8 cellular contexts compared by ENCODE assay signal in the genomic region with DNA sequence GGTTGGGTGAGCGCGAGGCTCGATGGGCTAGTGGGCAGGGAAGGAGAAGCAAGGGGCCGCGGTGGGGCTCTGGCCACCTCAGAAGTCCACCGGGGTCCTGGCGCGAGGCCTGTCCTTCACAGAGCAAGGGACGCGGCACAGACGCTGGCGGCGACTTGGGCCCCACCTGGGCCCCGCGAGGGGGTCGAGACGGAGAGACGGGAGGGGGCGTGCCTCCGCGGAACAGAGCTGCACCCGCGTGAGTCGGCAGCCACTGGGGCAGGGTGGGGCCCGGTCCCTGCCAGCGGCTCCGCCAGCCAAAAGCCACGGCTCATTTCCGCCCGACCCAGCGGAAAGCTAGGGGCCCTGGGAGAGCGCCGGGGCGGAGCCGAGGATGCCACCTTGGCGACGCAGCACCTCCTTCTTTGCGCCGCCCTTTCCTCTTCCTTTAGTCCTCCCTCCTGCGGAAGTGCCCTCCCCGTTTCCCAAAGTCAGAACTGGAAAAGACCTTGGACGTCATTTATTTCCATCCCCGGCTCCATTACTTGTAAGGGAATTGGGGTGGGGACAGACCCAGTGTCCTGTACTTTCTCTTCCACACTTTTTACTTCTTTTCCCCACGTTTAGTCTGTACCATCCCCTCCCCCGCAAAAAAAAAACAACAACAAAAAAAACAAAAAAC. TPM values are rescaled to one million over a fixed set of nuclear protein-coding genes. Genes with fewer than 3 reads are reported as not detected.
A peak's percentile ranks its signal among the peaks of the same experiment; 100 is the strongest.
DNase-seq lines count a peak whose midpoint lies in the region; ATAC-seq, FAIRE-seq and TF ChIP-seq lines count a peak whose summit lies in the region.

TSS of gene CUL7 (minus strand) at position 307 of the 661 bp plus-strand sequence. CDS start 1,063 bp downstream, outside the sequence.

- H3K18ac ChIP-seq in H1 (ENCODE audit: extremely low read depth, low read length) (peak within 1 kb of the TSS; percentile 96), mesenchymal stem cell (ENCODE audit: low read depth in 1 of 2, low read length in 2 of 2) (peak within 1 kb of the TSS; percentile 65 to 95)

- H3K27me3 ChIP-seq in H1 (replicated peaks in 1 of 4; ENCODE audit: control insufficient read depth in 3 of 4, extremely low read depth in 1 of 4, insufficient read depth in 3 of 4, low read length in 3 of 4) (no peaks in the 10 kb centered on the region), mesenchymal stem cell (ENCODE audit: control insufficient read depth in 1 of 2, insufficient read depth in 1 of 2, low read length in 2 of 2) (no peaks in the 10 kb centered on the region)

- H2AFZ ChIP-seq in H1 (ENCODE audit: low read length) (peak within 1 kb of the TSS; percentile 36; the same call in 1 of the 2 replicates), mesenchymal stem cell (ENCODE audit: low read depth, low read length) (peak within 1 kb of the TSS; percentile 6)

- ATAC-seq in GM21360 (IDR thresholded peaks at IDR 0.05; ENCODE audit: unreplicated experiment): peak; percentile 73

- H3K27ac ChIP-seq in H1 (ENCODE audit: low read depth, low read length): peak within 1 kb of the TSS; percentile 87
- H3K27ac ChIP-seq in mesenchymal stem cell (ENCODE audit: low read length, poor library complexity, severe bottlenecking): peak within 1 kb of the TSS; percentile 90

- TF ChIP-seq POLR2A in H1 (IDR thresholded peaks at IDR 0.05; ENCODE audit: control extremely low read depth in 1 of 2, low read depth in 2 of 2, low read length in 2 of 2): peak in 1 of 2 experiments; percentile 92; a peak in 2 of 3 replicates

- H2BK120ac ChIP-seq in H1 (replicated peaks; ENCODE audit: low read depth, low read length) (no peak within 1 kb of the TSS), mesenchymal stem cell (ENCODE audit: low read depth, low read length) (peak within 1 kb of the TSS; percentile 93)

- FAIRE-seq in H1 (lab: Jason Lieb, UNC): no peak

- peak within 1 kb of the TSS; percentile 85 for H3K4ac ChIP-seq in H1 (replicated peaks; ENCODE audit: insufficient read length, low read depth, low read length)
- peak within 1 kb of the TSS; percentile 90 to 99 for H3K4ac ChIP-seq in mesenchymal stem cell (ENCODE audit: low read depth in 1 of 2, low read length in 2 of 2)

- H3K23ac ChIP-seq in H1 (ENCODE audit: insufficient read length): no peak within 1 kb of the TSS
- peak within 1 kb of the TSS in 1 of 2 experiments; percentile 78 for H3K23ac ChIP-seq in mesenchymal stem cell (ENCODE audit: low read length in 2 of 2)

- no peak within 1 kb of the TSS for H3K14ac ChIP-seq in H1 (ENCODE audit: insufficient read length)
- H3K14ac ChIP-seq in mesenchymal stem cell (ENCODE audit: low read length in 2 of 2): peak within 1 kb of the TSS; percentile 7 to 98

- H4K5ac ChIP-seq in H1 (ENCODE audit: insufficient read length, low read depth, low read length): peak within 1 kb of the TSS; percentile 87

- CTCF ChIA-PET in H1 (lab: Charles Lee; ENCODE audit: partially characterized antibody): interaction anchor here (0.6 to 3.0 kb wide), 7 partner anchors 12 to 496 kb away, joined by 3 to 18 read pairs (median 3); no protein-coding TSS in a partner anchor

- peaks cover 14% of the 10 kb centered on the region for H3K79me1 ChIP-seq in H1 (ENCODE audit: low read depth, low read length)
- H3K79me1 ChIP-seq in mesenchymal stem cell (replicated peaks; ENCODE audit: low read length, poor library complexity, severe bottlenecking): peaks cover 23% of the 10 kb centered on the region

- H3K79me2 ChIP-seq in H1 (ENCODE audit: control insufficient read depth in 1 of 2, insufficient read depth in 2 of 2, low read length in 2 of 2): peaks cover 4 to 12% of the 10 kb centered on the region in 2 experiments; a peak in 3 of 4 replicates

- H3K4me2 ChIP-seq in H1 (ENCODE audit: insufficient read depth in 1 of 2, low read depth in 2 of 2, low read length in 2 of 2) (peak within 1 kb of the TSS; percentile 83 to 97), mesenchymal stem cell (ENCODE audit: low read length, poor library complexity, severe bottlenecking) (peak within 1 kb of the TSS; percentile 70)

- H3K9me3 ChIP-seq in H1 (ENCODE audit: insufficient read depth in 2 of 2, low read depth in 1 of 2, low read length in 1 of 2) (no peaks in the 10 kb centered on the region), mesenchymal stem cell (ENCODE audit: control insufficient read depth, low read length) (no peaks in the 10 kb centered on the region)

- H2BK20ac ChIP-seq in H1 (ENCODE audit: low read length): no peak within 1 kb of the TSS

- H4K8ac ChIP-seq in H1 (ENCODE audit: extremely low read depth, insufficient read depth, low read length) (peak within 1 kb of the TSS; percentile 90), mesenchymal stem cell (ENCODE audit: low read length) (peak within 1 kb of the TSS; percentile 97)

- H4K20me1 ChIP-seq in H1 (replicated peaks in 1 of 2; ENCODE audit: control insufficient read depth in 1 of 2, insufficient read depth in 2 of 2, low read length in 2 of 2): no peaks in the 10 kb centered on the region

- no peak within 1 kb of the TSS for H2AK5ac ChIP-seq in H1 (ENCODE audit: low read depth, low read length)
- peak within 1 kb of the TSS; percentile 82 for H2AK5ac ChIP-seq in mesenchymal stem cell (ENCODE audit: low read length, severe bottlenecking)

- H3K56ac ChIP-seq in H1 (replicated peaks; ENCODE audit: insufficient read length, low read depth, low read length): peak within 1 kb of the TSS; percentile 43

- H4K91ac ChIP-seq in H1 (replicated peaks; ENCODE audit: insufficient read length, low read length) (peak within 1 kb of the TSS; percentile 58), mesenchymal stem cell (ENCODE audit: low read length) (peak within 1 kb of the TSS; percentile 97)

- peaks cover 4 to 15% (median 7%) of the 10 kb centered on the region in 4 experiments; a peak in 6 of 7 replicates for H3K4me1 ChIP-seq in H1 (replicated peaks in 1 of 4; ENCODE audit: control insufficient read depth in 3 of 4, insufficient read depth in 4 of 4, low read length in 3 of 4)
- H3K4me1 ChIP-seq in mesenchymal stem cell (ENCODE audit: control insufficient read depth, insufficient read depth, low read depth, low read length): peaks cover 29% of the 10 kb centered on the region

- peak; percentile 99 for DNase-seq in COLO829 (ENCODE audit: low spot score)
- DNase-seq in HUDEP-2 (lab: John Stamatoyannopoulos, UW; ENCODE audit: unreplicated experiment in 76 of 76): peak in 75 of 76 experiments; percentile 42 to 97 (median 95)
- DNase-seq in NOMO-1 treated with dmso at 0.1 percent for 144 hours (lab: John Stamatoyannopoulos, UW; ENCODE audit: unreplicated experiment): peak; percentile 91
- DNase-seq in activated CD8-positive, alpha-beta memory T cell treated with anti-CD3 and anti-CD28 coated beads for 4 hours (ENCODE audit: low read depth in 2 of 2): peak; percentile 70 to 77
- peak; percentile 73 to 88 for DNase-seq in H1 (ENCODE audit: low read depth in 1 of 2, low spot score in 2 of 2)
- peak; percentile 95 for DNase-seq in mesenchymal stem cell
- peak; percentile 78 for DNase-seq in stimulated activated CD8-positive, alpha-beta memory T cell treated with anti-CD3 and anti-CD28 coated beads, Interleukin-12 subunit alpha, Interleukin-12 subunit beta, amount 100 ng/mL, for 24 hours (ENCODE audit: extremely low read depth)

- H3K9ac ChIP-seq in H1 (replicated peaks in 1 of 4; ENCODE audit: extremely low read depth in 1 of 4, low read depth in 3 of 4, low read length in 3 of 4) (peak within 1 kb of the TSS; percentile 80 to 88 (median 82)), mesenchymal stem cell (ENCODE audit: low read length) (peak within 1 kb of the TSS; percentile 99)

- H2BK15ac ChIP-seq in H1 (ENCODE audit: low read length) (no peak within 1 kb of the TSS), mesenchymal stem cell (ENCODE audit: low read depth, poor library complexity, severe bottlenecking) (peak within 1 kb of the TSS; percentile 78)

- 0 out of 4 replicates have a peak, but pooled peaks of 1 of the 2 experiments have one; percentile 0 for TF ChIP-seq RAD21 in H1 (IDR thresholded peaks at IDR 0.05 in 1 of 2, conservative IDR thresholded peaks at IDR 0.05 in 1 of 2; ENCODE audit: low read depth in 2 of 2, low read length in 2 of 2)

- H3K4me3 ChIP-seq in H1 (ENCODE audit: extremely low read depth in 1 of 4, insufficient read depth in 2 of 4, low read depth in 3 of 4, low read length in 4 of 4) (peak within 1 kb of the TSS; percentile 72 to 91 (median 78)), mesenchymal stem cell (ENCODE audit: insufficient read depth in 1 of 2, low read depth in 1 of 2, low read length in 2 of 2) (peak within 1 kb of the TSS; percentile 73 to 93)

- POLR2A ChIA-PET in H1 (lab: Charles Lee; ENCODE audit: partially characterized antibody): interaction anchor here (0.6 to 29.7 kb wide), 24 partner anchors 8 to 1192 kb away, joined by 3 to 584 read pairs (median 5); partner anchors contain the start of genes CNPY3, CRIP3, KLHDC3 and MEA1

- H2BK12ac ChIP-seq in H1 (ENCODE audit: low read depth, low read length) (peak within 1 kb of the TSS; percentile 46; the same call in 1 of the 2 replicates), mesenchymal stem cell (ENCODE audit: low read length in 2 of 2) (peak within 1 kb of the TSS; percentile 6 to 54)

- no peak for TF ChIP-seq EP300 in H1 (IDR thresholded peaks at IDR 0.05; ENCODE audit: borderline replicate concordance in 1 of 2, low read depth in 2 of 2, low read length in 2 of 2)

- WGBS in H1 (ENCODE audit: extremely low coverage in 1 of 2, insufficient coverage in 1 of 2, insufficient read length in 1 of 2, insufficient replicate concordance in 2 of 2, low coverage in 1 of 2, low lambda C conversion rate in 2 of 2, missing lambda C conversion rate in 1 of 2), 2 experiments: 3 to 100% methylated on average over 1 to 37 of the region's 45 CpGs
- 2% methylated on average over 25 of the region's 45 CpGs for WGBS in mesenchymal stem cell

- H3K23me2 ChIP-seq in H1 (ENCODE audit: low read depth, low read length): peaks cover 10% of the 10 kb centered on the region

- H3K36me3 ChIP-seq in H1 (ENCODE audit: control insufficient read depth in 2 of 4, insufficient read depth in 4 of 4, low read length in 3 of 4) (peaks cover 5 to 27% (median 20%) of the 10 kb centered on the region in 4 experiments; a peak in 7 of 8 replicates), mesenchymal stem cell (ENCODE audit: control insufficient read depth in 1 of 2, insufficient read depth in 2 of 2, low read depth in 1 of 2, low read length in 2 of 2) (peaks cover 48 to 65% of the 10 kb centered on the region in 2 experiments)

- peak within 1 kb of the TSS; percentile 92 for H2BK5ac ChIP-seq in H1 (ENCODE audit: low read depth, low read length)
- H2BK5ac ChIP-seq in mesenchymal stem cell (ENCODE audit: low read depth, low read length, poor library complexity, severe bottlenecking): peak within 1 kb of the TSS; percentile 85

- no peak for TF ChIP-seq CTCF in H1 (IDR thresholded peaks at IDR 0.05; ENCODE audit: control extremely low read depth in 1 of 3, insufficient read depth in 1 of 3, low read depth in 1 of 3, low read length in 3 of 3)

RNA-seq across cellular contexts. Expression of gene CUL7, which starts in this region (rescaled TPM):
- 10.8 and 11.4 TPM in 2 replicates for total RNA-seq in H1 (2021; fragmentation: NEBNext Ultra II Directional; extraction: Animal tissue kit (Norgen Biotek cat#: 25700))
- 15.0 and 19.1 TPM in 2 replicates for polyA plus RNA-seq in H1 (2011; rRNA removed)
- polyA plus RNA-seq in H1 (2011; cell fraction: cytosol; rRNA removed): 20.6 TPM
- 75.9 TPM for polyA plus RNA-seq in H1 (2011; cell fraction: nucleus; rRNA removed)
- 11.1 to 16.5 TPM (median 14.8 TPM) in 4 replicates for polyA plus RNA-seq in H1 (2012, experiment 1 of 2)
- 11.6 TPM for polyA plus RNA-seq in H1 (2012, experiment 2 of 2)
- 6.7 TPM for polyA plus RNA-seq in H1 (2013, experiment 1 of 2)
- 6.2 TPM for polyA plus RNA-seq in H1 (2013, experiment 2 of 2)
- 25.3 and 26.4 TPM in 2 replicates for polyA minus RNA-seq in H1 (2011; rRNA and poly(A)+ RNA removed)
- 11.2 TPM for polyA minus RNA-seq in H1 (2011; cell fraction: cytosol; rRNA and poly(A)+ RNA removed)
- polyA minus RNA-seq in H1 (2011; cell fraction: nucleus; rRNA and poly(A)+ RNA removed): 24.7 TPM
- 20.3 TPM for polyA plus RNA-seq in mesenchymal stem cell (2013, experiment 1 of 2)
- 19.0 TPM for polyA plus RNA-seq in mesenchymal stem cell (2013, experiment 2 of 2)

Comparison
In these comparisons a context has a peak if more than half of its experiments do, and no peak if none do; other contexts are left out.
1. Peak in every context shown above with its lines: DNase-seq, ATAC-seq, H3K4me3 ChIP-seq and H3K27ac ChIP-seq.